8 cellular contexts compared by ENCODE assay signal in genomic region chr19:18496167-18496979, GRCh38. TPM values are rescaled to one million over a fixed set of nuclear protein-coding genes. Genes with fewer than 3 reads are reported as not detected.
DNase-seq lines count a peak whose midpoint lies in the region; ATAC-seq and TF ChIP-seq lines count a peak whose summit lies in the region.

No MANE protein-coding gene starts in this region.

- H3K4me1 Mint-ChIP-seq in activated CD8-positive, alpha-beta memory T cell treated with anti-CD3 and anti-CD28 coated beads, Interleukin-2, amount 10 ng/mL, durations not matched to agents 7 days and 5 days: peaks cover 81% of the 10 kb centered on the region

- TF ChIP-seq CTCF in GM12865 (IDR thresholded peaks at IDR 0.05; ENCODE audit: insufficient read depth, low read depth, low read length, missing control alignments) (no peak), NB4 (IDR thresholded peaks at IDR 0.05; ENCODE audit: low read depth, low read length) (peak; percentile 11), fibroblast of pulmonary artery (IDR thresholded peaks at IDR 0.05; ENCODE audit: low read length, missing control alignments) (no peak)

- TF ChIP-seq POLR2A in NB4 (IDR thresholded peaks at IDR 0.05; ENCODE audit: extremely low read depth, insufficient read length): no peak

- H3K27me3 Mint-ChIP-seq in activated CD8-positive, alpha-beta memory T cell treated with anti-CD3 and anti-CD28 coated beads, Interleukin-2, amount 10 ng/mL, durations not matched to agents 7 days and 5 days: no peaks in the 10 kb centered on the region

- H3K4me3 ChIP-seq in GM12865 (ENCODE audit: low read depth, low read length) (no peak overlapping the region), NB4 (ENCODE audit: low read depth, low read length) (no peak overlapping the region), fibroblast of pulmonary artery (replicated peaks; ENCODE audit: low read depth, low read length) (no peak overlapping the region)

- peak; percentile 69 for DNase-seq in GM12865 (ENCODE audit: low read depth)
- DNase-seq in NB4 (ENCODE audit: low read depth): peak; percentile 89
- DNase-seq in activated CD8-positive, alpha-beta memory T cell treated with anti-CD3 and anti-CD28 coated beads, Interleukin-2, amount 10 ng/mL, durations not matched to agents 7 days and 5 days: peak; percentile 83
- DNase-seq in fibroblast of pulmonary artery (ENCODE audit: low read depth): peak; percentile 51
- peak; percentile 35 to 45 for DNase-seq in stimulated activated CD4-positive, alpha-beta T cell treated with anti-CD3 and anti-CD28 coated beads, Interleukin-4, amount 100 ng/mL, for 48 hours (ENCODE audit: low read depth in 2 of 2)
- DNase-seq in amygdala (lab: John Stamatoyannopoulos, UW): no peak
- DNase-seq in inferior parietal cortex (ENCODE audit: extremely low spot score): no peak

- ATAC-seq in activated CD8-positive, alpha-beta memory T cell treated with anti-CD3 and anti-CD28 coated beads, Interleukin-2, amount 10 ng/mL, durations not matched to agents 7 days and 5 days: peak; percentile 83
- no peak for ATAC-seq in GM21737 (IDR thresholded peaks at IDR 0.05; ENCODE audit: unreplicated experiment)

- CTCF ChIA-PET in activated CD8-positive, alpha-beta memory T cell treated with anti-CD3 and anti-CD28 coated beads, Interleukin-2, amount 10 ng/mL, durations not matched to agents 7 days and 5 days (lab: Charles Lee): interaction anchor here (0.6 to 7.3 kb wide), 19 partner anchors 10 to 351 kb away, joined by 3 to 69 read pairs (median 7); partner anchors contain the start of genes ELL, FKBP8, KXD1 and REX1BD

- peak overlapping the region; percentile 95 for H3K27ac Mint-ChIP-seq in activated CD8-positive, alpha-beta memory T cell treated with anti-CD3 and anti-CD28 coated beads, Interleukin-2, amount 10 ng/mL, durations not matched to agents 7 days and 5 days

- peak overlapping the region; percentile 57 for H3K4me3 Mint-ChIP-seq in activated CD8-positive, alpha-beta memory T cell treated with anti-CD3 and anti-CD28 coated beads, Interleukin-2, amount 10 ng/mL, durations not matched to agents 7 days and 5 days

- no peaks in the 10 kb centered on the region for H3K9me3 Mint-ChIP-seq in activated CD8-positive, alpha-beta memory T cell treated with anti-CD3 and anti-CD28 coated beads, Interleukin-2, amount 10 ng/mL, durations not matched to agents 7 days and 5 days (ENCODE audit: low read depth)

- H3K36me3 Mint-ChIP-seq in activated CD8-positive, alpha-beta memory T cell treated with anti-CD3 and anti-CD28 coated beads, Interleukin-2, amount 10 ng/mL, durations not matched to agents 7 days and 5 days: peaks cover 1% of the 10 kb centered on the region

RNA-seq across cellular contexts. Expression of gene ELL, which starts 25.5 kb away (rescaled TPM):
- 10 to 100 TPM; 22.9 to 33.7 TPM for total RNA-seq in activated CD8-positive, alpha-beta memory T cell treated with anti-CD3 and anti-CD28 coated beads, Interleukin-2, amount 10 ng/mL, durations not matched to agents 7 days and 5 days

RNA-seq across cellular contexts. Expression of gene FKBP8, which starts 47.0 kb away (rescaled TPM):
- 100 to 1,000 TPM; 220 to 286 TPM for total RNA-seq in activated CD8-positive, alpha-beta memory T cell treated with anti-CD3 and anti-CD28 coated beads, Interleukin-2, amount 10 ng/mL, durations not matched to agents 7 days and 5 days

RNA-seq across cellular contexts. Expression of gene ISYNA1, which starts 58.4 kb away (rescaled TPM):
- total RNA-seq in activated CD8-positive, alpha-beta memory T cell treated with anti-CD3 and anti-CD28 coated beads, Interleukin-2, amount 10 ng/mL, durations not matched to agents 7 days and 5 days: 10 to 100 TPM; 29.6 to 30.0 TPM

Comparison
In these comparisons a context has a peak if more than half of its experiments do, and no peak if none do; other contexts are left out.
1. DNase-seq: peak in GM12865 (single experiment), NB4 (single experiment), activated CD8-positive, alpha-beta memory T cell treated with anti-CD3 and anti-CD28 coated beads, Interleukin-2, amount 10 ng/mL, durations not matched to agents 7 days and 5 days (single experiment), fibroblast of pulmonary artery (single experiment) and stimulated activated CD4-positive, alpha-beta T cell treated with anti-CD3 and anti-CD28 coated beads, Interleukin-4, amount 100 ng/mL, for 48 hours (2 of 2); none in amygdala (0 of 56) and inferior parietal cortex (single experiment).